Comparison of ENCODE assay signal across 25 cellular contexts in the genomic region with DNA sequence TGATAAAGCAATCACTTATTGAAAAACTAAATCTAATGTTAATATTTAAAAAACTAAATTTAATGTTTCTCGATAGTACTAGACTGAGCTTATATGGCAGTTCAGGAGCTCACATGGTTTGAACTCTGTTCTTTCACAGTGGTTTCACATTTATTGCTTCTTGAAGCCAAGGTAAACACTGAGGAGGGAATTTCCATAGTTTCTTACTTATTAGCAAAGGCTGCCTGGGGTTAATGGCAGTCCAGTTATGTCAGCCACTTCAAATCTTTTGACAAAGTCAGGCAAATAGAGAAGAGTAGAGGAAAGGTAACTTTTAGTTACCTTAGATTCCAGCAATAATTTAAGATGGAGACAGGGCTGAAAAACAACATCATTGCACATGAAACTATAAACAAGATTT.
"Had no signal": no experiment of that assay in that cellular context is flagged by ENCODE, and none has a peak within 500 bp of the region (broad histone marks: within the 10 kb centered on the region; RNA-seq: fewer than 3 reads in every experiment).

No MANE protein-coding gene starts in this region.

- H3K36me3 ChIP-seq: WERI-Rb-1 had no signal

- DNase-seq: activated CD4-positive, alpha-beta memory T cell treated with anti-CD3 and anti-CD28 coated beads, Interleukin-2, amount 10 ng/mL, durations not matched to agents 7 days and 5 days; activated CD4-positive, alpha-beta T cell treated with anti-CD3 and anti-CD28 coated beads for 36 hours; activated CD4-positive, alpha-beta T cell treated with anti-CD3 and anti-CD28 coated beads, Interleukin-2, amount 50 U/mL, for 1 hour; activated gamma-delta T cell treated with Interleukin-2 at 50 U/mL for 16 hours; activated naive CD4-positive, alpha-beta T cell treated with anti-CD3 and anti-CD28 coated beads, Interleukin-2, amount 10 ng/mL, durations not matched to agents 7 days and 5 days; activated naive CD8-positive, alpha-beta T cell treated with anti-CD3 and anti-CD28 coated beads for 36 hours; activated T-cell treated with anti-CD3 and anti-CD28 coated beads, Interleukin-2, amount 50 U/mL, for 72 hours; central memory CD4-positive, alpha-beta T cell; Kasumi-1; NCI-H1092; NCI-H1417; NCI-H2029; NCI-H2107; NCI-H2171 treated with DMSO at 0.1 percent for 48 hours; NCI-H226; NCI-H526 treated with DMSO at 0.1 percent for 48 hours; NK-92 treated with Interleukin-12 subunit alpha and Interleukin-12 subunit beta, amount 100 ng/mL, for 24 hours; OCI-M1; RPMI8226; T-helper 1 cell; WERI-Rb-1 had no signal

- H3K4me3 ChIP-seq: K562, SK-N-MC had no signal

- ATAC-seq: activated CD4-positive, alpha-beta T cell treated with anti-CD3 and anti-CD28 coated beads for 36 hours; activated T-cell treated with anti-CD3 and anti-CD28 coated beads, Interleukin-2, amount 50 U/mL, for 72 hours; K562; Panc1; Right ventricle myocardium inferior had no signal

- H3K27ac ChIP-seq: SK-N-MC, WERI-Rb-1 had no signal
